ENCODE assay signal across 8 cellular contexts in genomic region chr1:89125571-89126233, GRCh38. TPM values are rescaled to one million over a fixed set of nuclear protein-coding genes. Genes with fewer than 3 reads are reported as not detected.
DNase-seq lines count a peak whose midpoint lies in the region; ATAC-seq and TF ChIP-seq lines count a peak whose summit lies in the region.

Gene GBP2 (minus strand): TSS chr1:89126114. CDS start chr1:89121966, 4,148 bp downstream.

- no peaks in the 10 kb centered on the region for H3K36me3 Mint-ChIP-seq in MCF 10A (ENCODE audit: insufficient read depth, unreplicated experiment)

- intact Hi-C loops in MCF 10A (cut with micrococcal nuclease) = no loop called here

- H3K4me3 Mint-ChIP-seq in MCF 10A (ENCODE audit: unreplicated experiment) = peak within 1 kb of the TSS; percentile 73

- peak; percentile 33 for DNase-seq in AG04449 (ENCODE audit: low read depth, low spot score)
- DNase-seq in RKO (ENCODE audit: low spot score) = peak; percentile 78
- peak; percentile 84 for DNase-seq in MCF 10A (ENCODE audit: unreplicated experiment)

- H3K4me1 ChIP-seq in stomach smooth muscle (ENCODE audit: control insufficient read depth, insufficient read depth, low read length) = peaks cover 4% of the 10 kb centered on the region

- peak within 1 kb of the TSS; percentile 81 to 83 for H3K9ac ChIP-seq in stomach smooth muscle (ENCODE audit: low read length in 2 of 2)

- no peak for TF ChIP-seq CTCF in AG04449 (IDR thresholded peaks at IDR 0.05; ENCODE audit: insufficient read depth, low read length, missing control alignments)
- TF ChIP-seq CTCF in MCF 10A (IDR thresholded peaks at IDR 0.05; ENCODE audit: unreplicated experiment) = no peak

- no peaks in the 10 kb centered on the region for H3K27me3 Mint-ChIP-seq in MCF 10A (ENCODE audit: insufficient read depth, unreplicated experiment)

- peak within 1 kb of the TSS; percentile 90 for H3K27ac Mint-ChIP-seq in MCF 10A (ENCODE audit: low read depth, unreplicated experiment)

- peak; percentile 67 for ATAC-seq in GM18519 (IDR thresholded peaks at IDR 0.05; ENCODE audit: low FRiP score, unreplicated experiment)
- ATAC-seq in HG03025 (IDR thresholded peaks at IDR 0.05; ENCODE audit: low FRiP score, unreplicated experiment) = peak; percentile 73
- ATAC-seq in HG02970 (IDR thresholded peaks at IDR 0.05; ENCODE audit: low FRiP score, unreplicated experiment) = no peak

- no peaks in the 10 kb centered on the region for H3K9me3 ChIP-seq in stomach smooth muscle (ENCODE audit: control insufficient read depth in 2 of 2, low read length in 2 of 2)

- TSS peak; percentile 65 for BruUV-seq in MCF 10A (replicated peaks; lab: Mats Ljungman, UMichigan)

- peaks cover 22% of the 10 kb centered on the region for H3K4me1 Mint-ChIP-seq in MCF 10A (ENCODE audit: insufficient read depth, unreplicated experiment)

- no peaks in the 10 kb centered on the region for H3K9me3 Mint-ChIP-seq in MCF 10A (ENCODE audit: unreplicated experiment)

- H3K36me3 ChIP-seq in stomach smooth muscle (ENCODE audit: control insufficient read depth in 2 of 2, insufficient read depth in 2 of 2, low read length in 2 of 2) = peaks cover 3 to 5% of the 10 kb centered on the region in 2 donors

- CTCF ChIA-PET in AG04449 (lab: Yijun Ruan, JAX) = interaction anchor here (1.4 to 1.5 kb wide), 2 partner anchors 23 to 40 kb away, joined by 3 read pairs; no protein-coding TSS in a partner anchor
- CTCF ChIA-PET in MCF 10A (lab: Yijun Ruan, JAX) = interaction anchor here (0.7 to 1.9 kb wide), 5 partner anchors 40 to 237 kb away, joined by 3 to 7 read pairs (median 6); no protein-coding TSS in a partner anchor

- H3K27ac ChIP-seq in layer of hippocampus (ENCODE audit: low read depth, low read length) (peak within 1 kb of the TSS; percentile 31), stomach smooth muscle (ENCODE audit: low read length) (peak within 1 kb of the TSS; percentile 82)

- H3K4me3 ChIP-seq in AG04449 (ENCODE audit: low read depth, low read length) = peak within 1 kb of the TSS; percentile 46
- H3K4me3 ChIP-seq in stomach smooth muscle (ENCODE audit: low read length in 2 of 2) = peak within 1 kb of the TSS; percentile 74 to 82

- POLR2A ChIA-PET in AG04449 (lab: Yijun Ruan, JAX) (interaction anchor here (1.4 kb wide), 1 partner anchor 140 kb away, joined by 4 read pairs; no protein-coding TSS in a partner anchor), MCF 10A (lab: Yijun Ruan, JAX) (interaction anchor here (0.6 to 3.1 kb wide), 5 partner anchors 8 to 104 kb away, joined by 3 to 15 read pairs (median 12); partner anchors contain the start of genes GBP1 and GBP3)

- H3K27me3 ChIP-seq in layer of hippocampus (ENCODE audit: control insufficient read depth, insufficient read depth, low read length) (no peaks in the 10 kb centered on the region), stomach smooth muscle (ENCODE audit: control insufficient read depth in 1 of 2, insufficient read depth in 2 of 2, low read length in 2 of 2) (no peaks in the 10 kb centered on the region)

RNA-seq across cellular contexts. Expression of gene GBP2, which starts in this region (rescaled TPM):
- total RNA-seq in MCF 10A (2022) = 1.7 and 2.2 TPM in 2 replicates

Comparison
In these comparisons a context has a peak if more than half of its experiments do, and no peak if none do; other contexts are left out.
1. DNase-seq: peak in every context shown above with its lines; median percentile 84 in MCF 10A; 78 in RKO; 33 in AG04449.